13 cellular contexts compared by ENCODE assay signal in genomic region chr5:169576181-169576598, GRCh38. TPM values are rescaled to one million over a fixed set of nuclear protein-coding genes. Genes with fewer than 3 reads are reported as not detected.
A peak's percentile ranks its signal among the peaks of the same experiment; 100 is the strongest.
DNase-seq lines count a peak whose midpoint lies in the region; ATAC-seq and TF ChIP-seq lines count a peak whose summit lies in the region.
"Had no signal": no experiment of that assay in that cellular context is flagged by ENCODE, and none has a peak within 500 bp of the region (broad histone marks: within the 10 kb centered on the region; RNA-seq: fewer than 3 reads in every experiment).

No MANE protein-coding gene starts in this region.

- peaks cover 51% of the 10 kb centered on the region for H3K27me3 Mint-ChIP-seq in CD4-positive, alpha-beta T cell

- peaks cover 4 to 67% of the 10 kb centered on the region in 2 donors for H3K27me3 ChIP-seq in left lung
- H3K27me3 ChIP-seq in CD4-positive, alpha-beta T cell (ENCODE audit: control insufficient read depth, insufficient read depth, low read length), result peaks cover 25% of the 10 kb centered on the region

- POLR2A ChIA-PET in CD4-positive, alpha-beta T cell (lab: Charles Lee), result no interaction called here

- TF ChIP-seq CTCF in AG09309 (IDR thresholded peaks at IDR 0.05; ENCODE audit: control insufficient read depth, insufficient read depth, low read depth, low read length, missing control alignments) (no peak), cardiac fibroblast (IDR thresholded peaks at IDR 0.05; ENCODE audit: low read depth, low read length) (no peak), left lung (IDR thresholded peaks at IDR 0.05) (no peak)
- TF ChIP-seq CTCF in CD4-positive, alpha-beta T cell (IDR thresholded peaks at IDR 0.05), result no peak

- H3K27ac Mint-ChIP-seq in CD4-positive, alpha-beta T cell, result no peak overlapping the region
- H3K27ac Mint-ChIP-seq: activated naive CD8-positive, alpha-beta T cell; CD8-positive, alpha-beta T cell; endodermal cell had no signal

- H3K9me3 Mint-ChIP-seq in CD4-positive, alpha-beta T cell, result no peaks in the 10 kb centered on the region
- H3K9me3 Mint-ChIP-seq: CD8-positive, alpha-beta T cell; endodermal cell had no signal

- no peaks in the 10 kb centered on the region for H3K36me3 Mint-ChIP-seq in CD4-positive, alpha-beta T cell (ENCODE audit: low read depth)
- H3K36me3 Mint-ChIP-seq: activated naive CD8-positive, alpha-beta T cell; CD8-positive, alpha-beta T cell had no signal

- no peaks in the 10 kb centered on the region for H3K4me1 ChIP-seq in left lung

- H3K4me3 ChIP-seq in AG09309 (ENCODE audit: control insufficient read depth, low read depth, low read length) (no peak overlapping the region), cardiac fibroblast (replicated peaks in 1 of 2; ENCODE audit: low read depth in 2 of 2, low read length in 2 of 2) (no peak overlapping the region), left lung (no peak overlapping the region)
- H3K4me3 ChIP-seq: SJSA1 had no signal

- peak; percentile 86 for DNase-seq in AG09309 (ENCODE audit: low read depth)
- peak; percentile 94 for DNase-seq in HS-5 (ENCODE audit: low read depth)
- peak; percentile 94 to 96 for DNase-seq in cardiac fibroblast (ENCODE audit: low read depth in 2 of 2)
- no peak for DNase-seq in left lung
- no peak for DNase-seq in CD4-positive, alpha-beta T cell
- no peak for DNase-seq in NCI-H82 treated with DMSO at 0.1 percent for 48 hours (lab: John Stamatoyannopoulos, UW; ENCODE audit: unreplicated experiment)
- DNase-seq in DMS53 treated with DMSO at 0.1 percent for 48 hours (lab: John Stamatoyannopoulos, UW; ENCODE audit: unreplicated experiment), result no peak
- DNase-seq in stimulated activated CD4-positive, alpha-beta T cell treated with anti-CD3 and anti-CD28 coated beads, Interleukin-2, amount 100 ng/mL, for 24 hours, result no peak
- DNase-seq: activated CD4-positive, alpha-beta T cell treated with anti-CD3 and anti-CD28 coated beads, Interleukin-2, amount 50 U/mL, for 4 hours; CD8-positive, alpha-beta T cell; endodermal cell had no signal

- H3K4me1 Mint-ChIP-seq in CD4-positive, alpha-beta T cell (ENCODE audit: low read depth), result no peaks in the 10 kb centered on the region

- H3K9me3 ChIP-seq in left lung, result no peaks in the 10 kb centered on the region
- H3K9me3 ChIP-seq in CD4-positive, alpha-beta T cell (ENCODE audit: control insufficient read depth, low read length), result no peaks in the 10 kb centered on the region
- H3K9me3 ChIP-seq: SJSA1 had no signal

- no peak overlapping the region for H3K4me3 Mint-ChIP-seq in CD4-positive, alpha-beta T cell
- H3K4me3 Mint-ChIP-seq: activated naive CD8-positive, alpha-beta T cell; CD8-positive, alpha-beta T cell; endodermal cell had no signal

- ATAC-seq in left lung, result peak; percentile 34
- ATAC-seq in CD4-positive, alpha-beta T cell (ENCODE audit: poor library complexity), result no peak
- ATAC-seq: CD8-positive, alpha-beta T cell had no signal

- H3K27ac ChIP-seq in left lung, result no peak overlapping the region
- no peak overlapping the region for H3K27ac ChIP-seq in CD4-positive, alpha-beta T cell (ENCODE audit: low read depth, low read length)
- H3K27ac ChIP-seq: SJSA1 had no signal

- intact Hi-C loops in left lung (cut with DNase I), result no loop called here
- intact Hi-C loops in CD4-positive, alpha-beta T cell (cut with DNase I, micrococcal nuclease), result no loop called here

- CTCF ChIA-PET in CD4-positive, alpha-beta T cell (lab: Charles Lee), result no interaction called here

- H3K36me3 ChIP-seq in left lung, result no peaks in the 10 kb centered on the region
- H3K36me3 ChIP-seq: SJSA1 had no signal

RNA-seq across cellular contexts. Expression of gene SPDL1, which starts 7.4 kb away (rescaled TPM):
- total RNA-seq in left lung, result 1 to 10 TPM; 6.4 to 9.3 TPM
- total RNA-seq in CD4-positive, alpha-beta T cell, result 1 to 10 TPM; 4.3 to 5.6 TPM

Comparison
In these comparisons a context has a peak if more than half of its experiments do, and no peak if none do; other contexts are left out.
1. DNase-seq: peak in AG09309 (single experiment), HS-5 (single experiment) and cardiac fibroblast (2 of 2); none in left lung (0 of 2), CD4-positive, alpha-beta T cell (0 of 10), NCI-H82 treated with DMSO at 0.1 percent for 48 hours (single experiment), DMS53 treated with DMSO at 0.1 percent for 48 hours (single experiment) and stimulated activated CD4-positive, alpha-beta T cell treated with anti-CD3 and anti-CD28 coated beads, Interleukin-2, amount 100 ng/mL, for 24 hours (0 of 2).